Comparison of ENCODE assay signal across 17 cellular contexts in the genomic region with DNA sequence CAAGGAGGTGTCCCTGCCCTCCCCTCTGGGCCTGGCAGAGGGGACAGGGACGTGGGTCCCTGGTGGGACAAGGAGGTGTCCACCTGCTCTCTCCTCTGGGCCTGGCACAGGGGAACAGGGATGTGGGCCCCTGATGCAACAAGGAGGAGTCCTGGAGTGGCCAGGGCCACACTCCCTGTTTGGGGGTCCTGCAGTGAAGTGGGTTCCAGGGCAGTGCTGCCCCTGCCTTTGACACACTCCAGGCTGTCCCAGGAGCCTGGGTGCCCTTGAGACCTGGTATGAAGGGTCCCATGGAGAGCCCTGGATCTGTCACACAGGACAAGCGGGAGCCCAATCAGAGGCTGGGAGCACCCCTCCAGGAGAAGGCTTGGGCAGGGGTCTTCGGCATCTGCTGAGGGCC.
A peak's percentile ranks its signal among the peaks of the same experiment; 100 is the strongest.
DNase-seq lines count a peak whose midpoint lies in the region; ATAC-seq and TF ChIP-seq lines count a peak whose summit lies in the region.
"Had no signal": no experiment of that assay in that cellular context is flagged by ENCODE, and none has a peak within 500 bp of the region (broad histone marks: within the 10 kb centered on the region; RNA-seq: fewer than 3 reads in every experiment).

No MANE protein-coding gene starts in this region.

- H3K27ac Mint-ChIP-seq in chondrocyte (ENCODE audit: unreplicated experiment) = no peak overlapping the region
- H3K27ac Mint-ChIP-seq in activated naive CD4-positive, alpha-beta T cell treated with anti-CD3 and anti-CD28 coated beads, Interleukin-2, amount 50 U/mL, for 72 hours = no peak overlapping the region
- H3K27ac Mint-ChIP-seq: CD4-positive, alpha-beta memory T cell; HFFc6 had no signal

- no peak overlapping the region for H4K91ac ChIP-seq in neuronal stem cell (ENCODE audit: low read depth, low read length, poor library complexity)

- peaks cover 9% of the 10 kb centered on the region for H3K36me3 Mint-ChIP-seq in chondrocyte (ENCODE audit: low read depth)
- peaks cover 10 to 14% of the 10 kb centered on the region in 2 donors for H3K36me3 Mint-ChIP-seq in activated naive CD4-positive, alpha-beta T cell treated with anti-CD3 and anti-CD28 coated beads, Interleukin-2, amount 50 U/mL, for 72 hours

- no CpG with 5 or more reads among the region's 3 CpGs for WGBS in neuronal stem cell (ENCODE audit: extremely low coverage in 2 of 2, insufficient read length in 2 of 2, insufficient replicate concordance in 1 of 2), 2 donors

- H3K27ac ChIP-seq in RWPE2 (ENCODE audit: poor library complexity, severe bottlenecking) = no peak overlapping the region
- H3K27ac ChIP-seq in neuronal stem cell (replicated peaks; ENCODE audit: low read length) = no peak overlapping the region

- H2AFZ ChIP-seq in neuronal stem cell (ENCODE audit: low read length) = no peak overlapping the region

- H3K4me3 ChIP-seq in RWPE2 (ENCODE audit: severe bottlenecking) (no peak overlapping the region), neuronal stem cell (ENCODE audit: low read length in 2 of 2) (no peak overlapping the region)
- H3K4me3 ChIP-seq: HAP-1 had no signal

- H2BK5ac ChIP-seq in neuronal stem cell (ENCODE audit: low read length) = no peak overlapping the region

- H2BK120ac ChIP-seq in neuronal stem cell (ENCODE audit: low read depth, low read length) = no peak overlapping the region

- peaks cover 10% of the 10 kb centered on the region for H3K9me3 ChIP-seq in RWPE2 (ENCODE audit: severe bottlenecking)
- peaks cover 20 to 23% of the 10 kb centered on the region in 2 donors for H3K9me3 ChIP-seq in neuronal stem cell (replicated peaks in 1 of 2; ENCODE audit: control insufficient read depth in 2 of 2, insufficient read depth in 1 of 2, low read depth in 1 of 2, low read length in 2 of 2)

- H3K27me3 ChIP-seq in RWPE2 (ENCODE audit: insufficient read depth, poor library complexity, severe bottlenecking) (no peaks in the 10 kb centered on the region), neuronal stem cell (ENCODE audit: control insufficient read depth in 3 of 3, insufficient read depth in 3 of 3, low read depth in 1 of 3, low read length in 3 of 3) (no peaks in the 10 kb centered on the region)

- H3K4me1 ChIP-seq in RWPE2 (ENCODE audit: insufficient read depth, poor library complexity, severe bottlenecking) (no peaks in the 10 kb centered on the region), neuronal stem cell (ENCODE audit: control insufficient read depth in 2 of 2, insufficient read depth in 1 of 2, low read depth in 1 of 2, low read length in 2 of 2) (peaks cover 0 to 4% of the 10 kb centered on the region in 2 donors)
- H3K4me1 ChIP-seq: HAP-1 had no signal

- no peak overlapping the region for H3K9ac ChIP-seq in neuronal stem cell (ENCODE audit: low read depth, low read length, poor library complexity)

- H3K4me3 Mint-ChIP-seq in chondrocyte (ENCODE audit: unreplicated experiment) = no peak overlapping the region
- H3K4me3 Mint-ChIP-seq: CD4-positive, alpha-beta memory T cell; HFFc6 had no signal

- peak overlapping the region; percentile 6 for H3K14ac ChIP-seq in neuronal stem cell (ENCODE audit: low read length)

- H3K36me3 ChIP-seq in RWPE2 (ENCODE audit: low read depth) (no peaks in the 10 kb centered on the region), neuronal stem cell (replicated peaks in 1 of 2; ENCODE audit: control insufficient read depth in 2 of 2, insufficient read depth in 2 of 2, low read length in 2 of 2) (no peaks in the 10 kb centered on the region)
- H3K36me3 ChIP-seq: HAP-1 had no signal

- H3K4me1 Mint-ChIP-seq in chondrocyte (ENCODE audit: low read depth) = peaks cover 7% of the 10 kb centered on the region
- H3K4me1 Mint-ChIP-seq: CD4-positive, alpha-beta memory T cell had no signal

- no peak for ATAC-seq in RWPE2 (ENCODE audit: low read depth)
- ATAC-seq in sciatic nerve = no peak
- ATAC-seq in activated naive CD4-positive, alpha-beta T cell treated with anti-CD3 and anti-CD28 coated beads, Interleukin-2, amount 50 U/mL, for 72 hours = no peak

- peaks cover 11% of the 10 kb centered on the region for H3K9me3 Mint-ChIP-seq in chondrocyte (ENCODE audit: low read depth)
- H3K9me3 Mint-ChIP-seq in activated naive CD4-positive, alpha-beta T cell treated with anti-CD3 and anti-CD28 coated beads, Interleukin-2, amount 50 U/mL, for 72 hours = peaks cover 10 to 12% of the 10 kb centered on the region in 2 donors

- H2AK5ac ChIP-seq in neuronal stem cell (ENCODE audit: low read depth, low read length) = peak overlapping the region; percentile 93

- no peak overlapping the region for H3K4ac ChIP-seq in neuronal stem cell (ENCODE audit: low read length)

- DNase-seq in RWPE2 (ENCODE audit: low spot score) (peak; percentile 40), chondrocyte (ENCODE audit: low spot score) (peak; percentile 56), neuronal stem cell (ENCODE audit: low spot score) (no peak), sciatic nerve (ENCODE audit: low spot score) (peak; percentile 5), KG1 (lab: John Stamatoyannopoulos, UW) (no peak), NOMO-1 treated with DMSO at 0.1 percent for 48 hours (lab: John Stamatoyannopoulos, UW; ENCODE audit: unreplicated experiment) (no peak)
- no peak for DNase-seq in activated naive CD4-positive, alpha-beta T cell treated with anti-CD3 and anti-CD28 coated beads, Interleukin-2, amount 50 U/mL, for 72 hours (ENCODE audit: low spot score in 2 of 2)
- DNase-seq: C1 segment of cervical spinal cord, Calu3, COR-L47, DMS53, DMS79 treated with DMSO at 0.1 percent for 48 hours, GF-D8, GOT3, HFFc6 had no signal

- H4K8ac ChIP-seq in neuronal stem cell (ENCODE audit: low read depth, low read length) = no peak overlapping the region

- peak overlapping the region; percentile 40 for H3K23ac ChIP-seq in neuronal stem cell (ENCODE audit: low read depth, low read length, poor library complexity)

- no peak overlapping the region for H2BK15ac ChIP-seq in neuronal stem cell (ENCODE audit: low read length)

- no peak overlapping the region for H3K4me2 ChIP-seq in neuronal stem cell (ENCODE audit: insufficient read depth, low read length, poor library complexity, severe bottlenecking)

- H3K18ac ChIP-seq in neuronal stem cell (ENCODE audit: low read length) = no peak overlapping the region

- no peak for TF ChIP-seq CTCF in RWPE2 (IDR thresholded peaks at IDR 0.05; ENCODE audit: poor library complexity, severe bottlenecking)
- no peak for TF ChIP-seq CTCF in chondrocyte (IDR thresholded peaks at IDR 0.05)

- H3K79me1 ChIP-seq in neuronal stem cell (ENCODE audit: low read depth, low read length) = no peaks in the 10 kb centered on the region

- intact Hi-C loops in sciatic nerve (cut with DNase I) = no loop called here

- peaks cover 4% of the 10 kb centered on the region for H3K27me3 Mint-ChIP-seq in chondrocyte (ENCODE audit: low read depth)

- no peak overlapping the region for H2BK12ac ChIP-seq in neuronal stem cell (ENCODE audit: low read length)

Comparison
In these comparisons a context has a peak if more than half of its experiments do, and no peak if none do; other contexts are left out.
1. DNase-seq: peak in RWPE2 (single experiment), chondrocyte (single experiment) and sciatic nerve (single experiment); none in neuronal stem cell (single experiment), activated naive CD4-positive, alpha-beta T cell treated with anti-CD3 and anti-CD28 coated beads, Interleukin-2, amount 50 U/mL, for 72 hours (0 of 2), KG1 (single experiment) and NOMO-1 treated with DMSO at 0.1 percent for 48 hours (single experiment).